In genomic region chrX:106889468-106889867, GRCh38 we compare ENCODE assay signal across 38 cellular contexts. TPM values are rescaled to one million over a fixed set of nuclear protein-coding genes. Genes with fewer than 3 reads are reported as not detected.
DNase-seq lines count a peak whose midpoint lies in the region; ATAC-seq and TF ChIP-seq lines count a peak whose summit lies in the region.
"Had no signal": no experiment of that assay in that cellular context is flagged by ENCODE, and none has a peak within 500 bp of the region (broad histone marks: within the 10 kb centered on the region; RNA-seq: fewer than 3 reads in every experiment).

No MANE protein-coding gene starts in this region.

- H4K20me1 ChIP-seq in PC-3 (ENCODE audit: low read length), result no peaks in the 10 kb centered on the region
- H4K20me1 ChIP-seq: BLaER1 had no signal

- intact Hi-C loops in PC-3 (cut with micrococcal nuclease), result no loop called here
- intact Hi-C loops in left colon (cut with DNase I, micrococcal nuclease), result no loop called here
- intact Hi-C loops in mucosa of descending colon (cut with DNase I, micrococcal nuclease), result no loop called here
- intact Hi-C loops in natural killer cell (cut with micrococcal nuclease), result no loop called here

- no peaks in the 10 kb centered on the region for H3K9me2 ChIP-seq in PC-3 (replicated peaks; ENCODE audit: low read length)

- H3K27ac Mint-ChIP-seq in natural killer cell, result no peak overlapping the region
- H3K27ac Mint-ChIP-seq: B cell; CD14-positive monocyte; CD4-positive, alpha-beta memory T cell; CD4-positive, alpha-beta T cell; CD4-positive, CD25-positive, alpha-beta regulatory T cell; CD8-positive, alpha-beta memory T cell; CD8-positive, alpha-beta T cell had no signal

- no peaks in the 10 kb centered on the region for H3K36me3 ChIP-seq in PC-3 (ENCODE audit: low read depth, low read length)
- no peaks in the 10 kb centered on the region for H3K36me3 ChIP-seq in mucosa of descending colon (ENCODE audit: low read depth)
- H3K36me3 ChIP-seq: BE2C; BLaER1; BLaER1 treated with 17β-estradiol and CSF1 and Interleukin-3, amounts not matched to agents 10 nM and 100 nM had no signal

- ATAC-seq in PC-3, result peak; percentile 21; the same call in 1 of the 2 replicates
- ATAC-seq in left colon, result peak; percentile 75
- peak; percentile 52 for ATAC-seq in mucosa of descending colon
- ATAC-seq in GM18519 (IDR thresholded peaks at IDR 0.05; ENCODE audit: low FRiP score, unreplicated experiment), result no peak
- ATAC-seq in natural killer cell, result no peak
- ATAC-seq: A549; CD8-positive, alpha-beta T cell had no signal

- H3K27me3 Mint-ChIP-seq in natural killer cell (ENCODE audit: low read depth in 2 of 2), result peaks cover 3 to 57% of the 10 kb centered on the region in 2 donors
- H3K27me3 Mint-ChIP-seq: CD4-positive, CD25-positive, alpha-beta regulatory T cell had no signal

- H3K4me1 ChIP-seq in PC-3 (ENCODE audit: insufficient read depth, low read length) (peaks cover 11% of the 10 kb centered on the region), mucosa of descending colon (ENCODE audit: low read depth) (no peaks in the 10 kb centered on the region)
- H3K4me1 ChIP-seq: BE2C, BLaER1 had no signal

- H3K4me3 ChIP-seq in LNCaP clone FGC (ENCODE audit: low read depth, low read length) (no peak overlapping the region), PC-3 (ENCODE audit: low read length) (no peak overlapping the region), mucosa of descending colon (no peak overlapping the region)
- H3K4me3 ChIP-seq: A549; BLaER1; BLaER1 treated with 17β-estradiol and CSF1 and Interleukin-3, amounts not matched to agents 10 nM and 100 nM had no signal

- no peaks in the 10 kb centered on the region for H3K9me3 Mint-ChIP-seq in natural killer cell
- H3K9me3 Mint-ChIP-seq: CD14-positive monocyte; CD4-positive, alpha-beta memory T cell; CD4-positive, alpha-beta T cell; CD8-positive, alpha-beta T cell had no signal

- no peak overlapping the region for H3K9ac ChIP-seq in PC-3 (ENCODE audit: low read length)
- H3K9ac ChIP-seq: BLaER1; BLaER1 treated with 17β-estradiol and CSF1 and Interleukin-3, amounts not matched to agents 10 nM and 100 nM had no signal

- POLR2A ChIA-PET in PC-3 (lab: Charles Lee; ENCODE audit: unreplicated experiment), result no interaction called here

- H3K27me3 ChIP-seq in PC-3 (ENCODE audit: low read length), result no peaks in the 10 kb centered on the region
- H3K27me3 ChIP-seq: BE2C had no signal

- no peaks in the 10 kb centered on the region for H3K36me3 Mint-ChIP-seq in natural killer cell
- H3K36me3 Mint-ChIP-seq: CD14-positive monocyte; CD4-positive, alpha-beta memory T cell; CD4-positive, CD25-positive, alpha-beta regulatory T cell; CD8-positive, alpha-beta memory T cell; CD8-positive, alpha-beta T cell had no signal

- BruUV-seq in PC-3 (replicated peaks; lab: Mats Ljungman, UMichigan), result no TSS peak

- TF ChIP-seq CTCF in LNCaP clone FGC (IDR thresholded peaks at IDR 0.05; ENCODE audit: control insufficient read depth, extremely low read depth, insufficient read depth), result no peak
- TF ChIP-seq CTCF in PC-3 (conservative IDR thresholded peaks at IDR 0.05; ENCODE audit: low read depth, low read length), result no peak
- no peak for TF ChIP-seq CTCF in mucosa of descending colon (IDR thresholded peaks at IDR 0.05)
- no peak for TF ChIP-seq CTCF in natural killer cell (IDR thresholded peaks at IDR 0.05)

- no peak overlapping the region for H3K4me2 ChIP-seq in PC-3 (ENCODE audit: low read length)
- H3K4me2 ChIP-seq: A549; BLaER1; BLaER1 treated with 17β-estradiol and CSF1 and Interleukin-3, amounts not matched to agents 10 nM and 100 nM had no signal

- CTCF ChIA-PET in PC-3 (lab: Charles Lee), result no interaction called here

- no peak overlapping the region for H2AFZ ChIP-seq in PC-3 (ENCODE audit: low read length)

- H3K9me3 ChIP-seq in PC-3 (ENCODE audit: low read length) (no peaks in the 10 kb centered on the region), mucosa of descending colon (no peaks in the 10 kb centered on the region)
- H3K9me3 ChIP-seq: A549, BE2C, BLaER1, Caco-2 had no signal

- no peak overlapping the region for H3K4me3 Mint-ChIP-seq in natural killer cell
- H3K4me3 Mint-ChIP-seq: B cell; CD14-positive monocyte; CD4-positive, alpha-beta memory T cell; CD4-positive, alpha-beta T cell; CD4-positive, CD25-positive, alpha-beta regulatory T cell; CD8-positive, alpha-beta memory T cell; CD8-positive, alpha-beta T cell had no signal

- no peaks in the 10 kb centered on the region for H3K4me1 Mint-ChIP-seq in natural killer cell
- H3K4me1 Mint-ChIP-seq: B cell; CD14-positive monocyte; CD4-positive, alpha-beta memory T cell; CD4-positive, CD25-positive, alpha-beta regulatory T cell; CD8-positive, alpha-beta memory T cell had no signal

- H3F3A ChIP-seq in PC-3 (ENCODE audit: low read length, unreplicated experiment), result no peaks in the 10 kb centered on the region

- H3K27ac ChIP-seq in PC-3 (ENCODE audit: low read length), result no peak overlapping the region
- H3K27ac ChIP-seq: 22Rv1; A549; BLaER1; BLaER1 treated with 17β-estradiol and CSF1 and Interleukin-3, amounts not matched to agents 10 nM and 100 nM; C4-2B had no signal

- no peaks in the 10 kb centered on the region for H3K79me2 ChIP-seq in PC-3 (ENCODE audit: low read length)

- DNase-seq in LNCaP clone FGC (ENCODE audit: low read depth) (peak; percentile 32), PC-3 (no peak), left colon (no peak), mucosa of descending colon (no peak), DMS114 treated with DMSO at 0.1 percent for 48 hours (lab: John Stamatoyannopoulos, UW; ENCODE audit: unreplicated experiment) (no peak), natural killer cell (no peak)
- no peak for DNase-seq in stimulated activated CD4-positive, alpha-beta T cell treated with anti-CD3 and anti-CD28 coated beads, Interleukin-12 subunit alpha, Interleukin-12 subunit beta, amount 100 ng/mL, for 4 hours
- DNase-seq: 8988T; ACHN; AML-193; BE2C; C1 segment of cervical spinal cord; Caco-2; Calu3; CD4-positive, alpha-beta memory T cell; CD4-positive, alpha-beta T cell; CD4-positive, CD25-positive, alpha-beta regulatory T cell; CD8-positive, alpha-beta memory T cell; CD8-positive, alpha-beta T cell; COR-L47; DMS 273 treated with DMSO at 0.1 percent for 48 hours; DMS153; DMS53; DMS79; DMS79 treated with DMSO at 0.1 percent for 48 hours; DND-41; EL had no signal

RNA-seq across cellular contexts. Expression of gene RIPPLY1, which starts 13.7 kb away (rescaled TPM):
- total RNA-seq in PC-3 (2014; rRNA removed), result not detected in 2 replicates
- not detected for total RNA-seq in left colon
- total RNA-seq in mucosa of descending colon, result not detected
- total RNA-seq in natural killer cell, result not detected
- total RNA-seq: A172; A673; B cell; Caco-2; CD4-positive, alpha-beta memory T cell; CD4-positive, alpha-beta T cell; CD4-positive, CD25-positive, alpha-beta regulatory T cell; CD8-positive, alpha-beta memory T cell; CD8-positive, alpha-beta T cell; Daoy had no signal

RNA-seq across cellular contexts. Expression of gene CLDN2, which starts 30.7 kb away (rescaled TPM):
- total RNA-seq in PC-3 (2014; rRNA removed), result not detected in 2 replicates
- under 1 TPM; 0.20 to 0.27 TPM for total RNA-seq in left colon
- total RNA-seq in mucosa of descending colon, result under 1 TPM; 0.09 to 0.70 (median 0.22) TPM
- not detected for total RNA-seq in natural killer cell
- total RNA-seq: A172; A673; B cell; CD4-positive, alpha-beta memory T cell; CD4-positive, alpha-beta T cell; CD4-positive, CD25-positive, alpha-beta regulatory T cell; CD8-positive, alpha-beta memory T cell; CD8-positive, alpha-beta T cell; Daoy had no signal

Comparison
In these comparisons a context has a peak if more than half of its experiments do, and no peak if none do; other contexts are left out.
1. ATAC-seq: peak in PC-3 (single experiment), left colon (single experiment) and mucosa of descending colon (single experiment); none in GM18519 (single experiment) and natural killer cell (0 of 3).